In the genomic region with DNA sequence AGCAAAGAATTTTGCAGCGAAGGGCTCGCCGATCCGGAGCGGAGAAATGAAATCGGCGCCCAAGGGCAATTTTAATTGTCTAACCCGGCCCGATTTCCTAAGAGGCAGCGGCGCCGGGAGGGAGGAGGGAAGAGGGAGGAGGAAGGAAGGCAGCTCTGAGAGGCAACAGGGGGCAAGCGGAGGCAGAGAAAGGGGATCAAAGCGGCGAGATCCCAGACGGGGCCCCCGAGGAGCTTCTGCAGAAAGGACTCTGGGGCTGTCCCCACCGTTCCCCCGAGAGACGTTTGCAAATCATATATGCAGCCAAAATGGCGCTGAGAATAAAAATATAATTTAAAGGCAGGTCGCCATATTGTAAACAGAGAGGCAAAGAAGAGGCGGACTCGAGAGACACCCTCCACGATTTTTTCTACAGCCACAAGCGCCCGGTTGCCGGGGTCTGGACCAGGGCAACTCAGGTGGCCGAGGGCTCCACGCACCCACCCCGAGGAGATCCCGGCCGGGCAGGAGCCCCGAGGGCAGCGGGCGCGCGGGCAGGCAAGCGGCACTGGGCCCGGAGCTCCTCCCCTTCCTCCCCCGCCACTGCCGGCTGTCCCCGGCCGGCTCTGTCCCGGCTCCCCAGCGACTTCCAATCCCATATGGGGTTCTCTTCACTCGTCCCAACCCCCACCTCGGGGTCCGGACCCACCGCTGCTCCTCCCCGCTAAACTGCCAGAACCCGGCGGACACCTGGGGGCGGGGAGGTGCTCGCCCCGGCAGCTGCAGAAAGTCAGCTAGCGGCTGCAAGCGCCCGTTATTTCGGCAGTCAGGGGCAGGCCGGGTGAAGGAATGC, we compare ENCODE assay signal across 8 cellular contexts. TPM values are rescaled to one million over a fixed set of nuclear protein-coding genes. Genes with fewer than 3 reads are reported as not detected.
A peak's percentile ranks its signal among the peaks of the same experiment; 100 is the strongest.
DNase-seq lines count a peak whose midpoint lies in the region.

No MANE protein-coding gene starts in this region.

- DNase-seq in DMS 273 (lab: John Stamatoyannopoulos, UW; ENCODE audit: unreplicated experiment) (peak; percentile 71), DMS 273 treated with DMSO at 0.1 percent for 48 hours (lab: John Stamatoyannopoulos, UW) (no peak), NCI-H748 treated with DMSO at 0.1 percent for 48 hours (lab: John Stamatoyannopoulos, UW) (peak; percentile 37), epithelial cell of prostate (ENCODE audit: low read depth, low spot score) (no peak), mucosa of gallbladder (ENCODE audit: low spot score) (peak; percentile 45), HPDE6-E6E7 (ENCODE audit: extremely low spot score) (no peak)
- peak; percentile 46 for DNase-seq in activated CD8-positive, alpha-beta memory T cell treated with anti-CD3 and anti-CD28 coated beads, Interleukin-2, amount 50 U/mL, for 4 hours
- DNase-seq in stimulated activated CD8-positive, alpha-beta memory T cell treated with anti-CD3 and anti-CD28 coated beads, Interleukin-4, amount 100 ng/mL, for 24 hours (ENCODE audit: low read depth), result peak; percentile 50

- H3K27ac ChIP-seq in epithelial cell of prostate, result peak overlapping the region; percentile 98

RNA-seq across cellular contexts. Expression of a gene that starts 1.9 kb away (rescaled TPM):
- total RNA-seq in mucosa of gallbladder, result 44.5 TPM

RNA-seq across cellular contexts. Expression of a gene that starts 46.5 kb away (rescaled TPM):
- total RNA-seq in mucosa of gallbladder, result 10.9 TPM

RNA-seq across cellular contexts. Expression of a gene that starts 51.9 kb away (rescaled TPM):
- total RNA-seq in mucosa of gallbladder, result 113 TPM

RNA-seq across cellular contexts. Expression of a gene that starts 56.4 kb away (rescaled TPM):
- total RNA-seq in mucosa of gallbladder, result not detected

Comparison
In these comparisons a context has a peak if more than half of its experiments do, and no peak if none do; other contexts are left out.
1. DNase-seq: peak in DMS 273 (single experiment), NCI-H748 treated with DMSO at 0.1 percent for 48 hours (single experiment), activated CD8-positive, alpha-beta memory T cell treated with anti-CD3 and anti-CD28 coated beads, Interleukin-2, amount 50 U/mL, for 4 hours (single experiment), mucosa of gallbladder (single experiment) and stimulated activated CD8-positive, alpha-beta memory T cell treated with anti-CD3 and anti-CD28 coated beads, Interleukin-4, amount 100 ng/mL, for 24 hours (single experiment); none in DMS 273 treated with DMSO at 0.1 percent for 48 hours (single experiment), epithelial cell of prostate (single experiment) and HPDE6-E6E7 (single experiment).